Comparison of ENCODE assay signal across 9 cellular contexts in genomic region chr7:152465118-152465387, GRCh38. TPM values are rescaled to one million over a fixed set of nuclear protein-coding genes. Genes with fewer than 3 reads are reported as not detected.
DNase-seq lines count a peak whose midpoint lies in the region; ATAC-seq and TF ChIP-seq lines count a peak whose summit lies in the region.
"Had no signal": no experiment of that assay in that cellular context is flagged by ENCODE, and none has a peak within 500 bp of the region (broad histone marks: within the 10 kb centered on the region; RNA-seq: fewer than 3 reads in every experiment).

No MANE protein-coding gene starts in this region.

- H3K4me3 ChIP-seq in AG04449 (ENCODE audit: low read depth, low read length): peak overlapping the region; percentile 76

- H3K4me3 Mint-ChIP-seq in IgD-negative memory B cell: peak overlapping the region; percentile 82 to 93 (median 92)
- H3K4me3 Mint-ChIP-seq in central memory CD8-positive, alpha-beta T cell: peak overlapping the region; percentile 88
- H3K4me3 Mint-ChIP-seq in naive B cell: peak overlapping the region; percentile 83 to 94 (median 92)

- no peak for ATAC-seq in central memory CD8-positive, alpha-beta T cell (replicated peaks; ENCODE audit: extremely low read depth, poor library complexity, severe bottlenecking)
- ATAC-seq in naive B cell (ENCODE audit: low read depth in 2 of 2): no peak

- no peaks in the 10 kb centered on the region for H3K27me3 Mint-ChIP-seq in IgD-negative memory B cell
- H3K27me3 Mint-ChIP-seq in central memory CD8-positive, alpha-beta T cell: no peaks in the 10 kb centered on the region
- no peaks in the 10 kb centered on the region for H3K27me3 Mint-ChIP-seq in naive B cell

- peaks cover 4 to 12% (median 9%) of the 10 kb centered on the region in 3 donors for H3K4me1 Mint-ChIP-seq in IgD-negative memory B cell
- no peaks in the 10 kb centered on the region for H3K4me1 Mint-ChIP-seq in central memory CD8-positive, alpha-beta T cell
- peaks cover 8 to 24% (median 11%) of the 10 kb centered on the region in 3 donors for H3K4me1 Mint-ChIP-seq in naive B cell

- no peak for DNase-seq in AG04449 (ENCODE audit: low read depth, low spot score)
- no peak for DNase-seq in central memory CD8-positive, alpha-beta T cell (ENCODE audit: low spot score in 2 of 2)
- DNase-seq in naive B cell: no peak
- no peak for DNase-seq in OCI-M2 (lab: John Stamatoyannopoulos, UW; ENCODE audit: unreplicated experiment)
- no peak for DNase-seq in Ammon's horn (ENCODE audit: low spot score)
- DNase-seq in NCI-H2196 treated with DMSO at 0.1 percent for 48 hours (lab: John Stamatoyannopoulos, UW; ENCODE audit: unreplicated experiment): no peak
- DNase-seq in NCI-H187 treated with DMSO at 0.1 percent for 48 hours (lab: John Stamatoyannopoulos, UW): no peak
- DNase-seq: NCI-H1417 treated with DMSO at 0.1 percent for 48 hours had no signal

- peak overlapping the region; percentile 82 to 96 (median 93) for H3K27ac Mint-ChIP-seq in IgD-negative memory B cell
- peak overlapping the region; percentile 90 for H3K27ac Mint-ChIP-seq in central memory CD8-positive, alpha-beta T cell (ENCODE audit: low read depth)
- peak overlapping the region; percentile 94 to 98 (median 95) for H3K27ac Mint-ChIP-seq in naive B cell

- CTCF ChIA-PET in AG04449 (lab: Yijun Ruan, JAX): no interaction called here

- POLR2A ChIA-PET in AG04449 (lab: Yijun Ruan, JAX): no interaction called here

- H3K9me3 Mint-ChIP-seq in IgD-negative memory B cell: no peaks in the 10 kb centered on the region
- no peaks in the 10 kb centered on the region for H3K9me3 Mint-ChIP-seq in central memory CD8-positive, alpha-beta T cell
- peaks cover 0 to 2% (median 0%) of the 10 kb centered on the region in 7 donors for H3K9me3 Mint-ChIP-seq in naive B cell

- no peak for TF ChIP-seq CTCF in AG04449 (IDR thresholded peaks at IDR 0.05; ENCODE audit: insufficient read depth, low read length, missing control alignments)

- H3K36me3 Mint-ChIP-seq in IgD-negative memory B cell: peaks cover 2% of the 10 kb centered on the region
- peaks cover 11% of the 10 kb centered on the region for H3K36me3 Mint-ChIP-seq in central memory CD8-positive, alpha-beta T cell (ENCODE audit: insufficient read depth)
- peaks cover 0 to 1% of the 10 kb centered on the region in 2 donors for H3K36me3 Mint-ChIP-seq in naive B cell

RNA-seq across cellular contexts. Expression of gene KMT2C, which starts 29.2 kb away (rescaled TPM):
- polyA plus RNA-seq in IgD-negative memory B cell (23.7 TPM), naive B cell (ENCODE audit: low read depth in 6 of 6) (10 to 100 TPM in 5 of 6 donors, 1 to 10 TPM in 1; 9.3 to 34.0 (median 16.3) TPM)
